Comparison of ENCODE assay signal across 13 cellular contexts in the genomic region with DNA sequence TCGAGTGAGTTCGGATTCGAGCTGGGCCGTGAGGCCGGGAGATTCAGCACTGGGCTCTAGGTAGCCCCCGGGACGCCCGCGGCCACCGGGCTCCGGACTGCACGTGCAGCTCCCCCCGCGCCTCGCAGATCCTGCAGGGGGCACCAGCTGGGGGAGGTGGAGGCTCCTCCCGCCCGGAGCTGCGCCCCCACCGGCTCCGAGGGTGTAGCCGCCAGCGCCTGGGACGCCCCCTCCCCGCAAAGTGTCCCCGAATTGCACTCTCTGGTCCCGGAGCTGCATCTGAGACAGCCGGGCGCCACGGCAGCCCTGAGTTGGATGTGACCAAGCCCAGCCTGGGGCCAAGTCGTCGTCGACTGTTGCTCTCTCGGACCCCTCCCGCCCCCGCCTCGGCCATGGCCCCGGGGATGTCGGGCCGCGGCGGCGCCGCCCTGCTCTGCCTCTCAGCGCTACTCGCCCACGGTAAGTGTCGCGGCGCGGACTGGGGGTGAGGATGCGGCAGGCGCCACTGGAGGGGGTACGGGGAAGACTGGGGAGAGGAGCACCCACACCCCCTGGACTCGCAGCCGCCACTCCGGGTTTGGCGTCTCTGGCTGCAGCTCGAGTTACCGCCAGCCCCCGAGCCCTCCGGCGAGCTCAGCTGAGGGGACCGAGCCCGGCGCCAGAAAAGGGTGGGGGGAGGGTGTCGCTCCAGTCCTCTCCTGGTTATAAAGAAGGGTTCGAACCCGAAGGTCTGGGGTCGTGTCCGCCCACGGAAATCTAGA. TPM values are rescaled to one million over a fixed set of nuclear protein-coding genes. Genes with fewer than 3 reads are reported as not detected.
DNase-seq lines count a peak whose midpoint lies in the region; ATAC-seq and TF ChIP-seq lines count a peak whose summit lies in the region.
"Had no signal": no experiment of that assay in that cellular context is flagged by ENCODE, and none has a peak within 500 bp of the region (broad histone marks: within the 10 kb centered on the region; RNA-seq: fewer than 3 reads in every experiment).

No MANE protein-coding gene starts in this region.

- H4K8ac ChIP-seq in H9 (replicated peaks; ENCODE audit: insufficient read length, low read depth, low read length) = no peak overlapping the region

- no peaks in the 10 kb centered on the region; a peak in 2 of 7 replicates for H3K36me3 Mint-ChIP-seq in H9 (ENCODE audit: insufficient read depth in 1 of 3, low read depth in 3 of 3)

- ATAC-seq in GM21528 (IDR thresholded peaks at IDR 0.05; ENCODE audit: low FRiP score, unreplicated experiment) (no peak), GM21825 (IDR thresholded peaks at IDR 0.05; ENCODE audit: unreplicated experiment) (no peak)
- ATAC-seq: GM12878 had no signal

- H3K9ac ChIP-seq in BLaER1 treated with 17β-estradiol and CSF1 and Interleukin-3, amounts not matched to agents 10 nM and 100 nM = no peak overlapping the region
- H3K9ac ChIP-seq in H9 (ENCODE audit: extremely low read depth, insufficient read length, low read length) = no peak overlapping the region

- peaks cover 29 to 41% of the 10 kb centered on the region in 2 experiments for H3K4me1 Mint-ChIP-seq in H9

- no peaks in the 10 kb centered on the region; a peak in 1 of 22 replicates for H3K9me3 ChIP-seq in BLaER1 treated with 17β-estradiol and CSF1 and Interleukin-3, amounts not matched to agents 10 nM and 100 nM (replicated peaks in 1 of 11)
- H3K9me3 ChIP-seq in H9 (ENCODE audit: control insufficient read depth, low read depth, low read length) = no peaks in the 10 kb centered on the region
- H3K9me3 ChIP-seq in osteoblast (ENCODE audit: low read depth, low read length) = no peaks in the 10 kb centered on the region
- H3K9me3 ChIP-seq: SJSA1, thyroid gland had no signal

- H3T11ph ChIP-seq in H9 (ENCODE audit: low read length) = no peak overlapping the region

- H3K79me2 ChIP-seq in H9 (ENCODE audit: insufficient read depth, low read length) (no peaks in the 10 kb centered on the region), osteoblast (ENCODE audit: insufficient read depth, low read length) (no peaks in the 10 kb centered on the region)

- no peak overlapping the region for H3K56ac ChIP-seq in H9 (ENCODE audit: insufficient read length, low read depth, low read length)

- no peak overlapping the region for H4K5ac ChIP-seq in H9 (ENCODE audit: insufficient read length, low read depth, low read length)

- H2BK5ac ChIP-seq in H9 (ENCODE audit: insufficient read length, low read length) = no peak overlapping the region

- no peak overlapping the region for H4K91ac ChIP-seq in H9 (ENCODE audit: insufficient read length, low read depth, low read length)

- H3K14ac ChIP-seq in H9 (ENCODE audit: insufficient read depth, low read length) = no peak overlapping the region; the same call in 1 of the 2 replicates

- peaks cover 92 to 100% (median 100%) of the 10 kb centered on the region in 11 experiments for H3K27me3 ChIP-seq in BLaER1 treated with 17β-estradiol and CSF1 and Interleukin-3, amounts not matched to agents 10 nM and 100 nM
- H3K27me3 ChIP-seq in H9 (ENCODE audit: insufficient read depth, low read length) = peaks cover 91% of the 10 kb centered on the region
- H3K27me3 ChIP-seq in dorsolateral prefrontal cortex = peaks cover 0 to 19% (median 0%) of the 10 kb centered on the region in 45 donors
- peaks cover 59% of the 10 kb centered on the region for H3K27me3 ChIP-seq in osteoblast (ENCODE audit: insufficient read depth, low read length)

- TF ChIP-seq CTCF in H9 (conservative IDR thresholded peaks at IDR 0.05) (peak; percentile 44), dorsolateral prefrontal cortex (IDR thresholded peaks at IDR 0.05 in 54 of 56, conservative IDR thresholded peaks at IDR 0.05 in 2 of 56; ENCODE audit: low read depth in 1 of 56, partially characterized antibody in 56 of 56) (peak in 2 of 56 donors; percentile 11 to 13), osteoblast (IDR thresholded peaks at IDR 0.05; ENCODE audit: extremely low read depth, low read depth, low read length) (no peak)

- no peaks in the 10 kb centered on the region; a peak in 1 of 5 replicates for H3K9me3 Mint-ChIP-seq in H9

- peaks cover 0 to 83% (median 32%) of the 10 kb centered on the region in 11 experiments; a peak in 16 of 22 replicates for H4K20me1 ChIP-seq in BLaER1 treated with 17β-estradiol and CSF1 and Interleukin-3, amounts not matched to agents 10 nM and 100 nM
- H4K20me1 ChIP-seq in H9 (ENCODE audit: control insufficient read depth, insufficient read depth, insufficient read length) = no peaks in the 10 kb centered on the region
- no peaks in the 10 kb centered on the region for H4K20me1 ChIP-seq in osteoblast (ENCODE audit: insufficient read depth, low read length)

- intact Hi-C loops in dorsolateral prefrontal cortex (cut with DNase I) = loop anchor here (10.0 kb wide), 2 partner anchors 404 to 414 kb away; a partner anchor contains a TSS

- no peak overlapping the region; the same call in 1 of the 2 replicates for H2BK15ac ChIP-seq in H9 (ENCODE audit: low read depth, low read length)

- no peak overlapping the region for H2BK20ac ChIP-seq in H9 (ENCODE audit: low read depth, low read length, poor library complexity, severe bottlenecking)

- H3K27me3 Mint-ChIP-seq in H9 (ENCODE audit: low read depth) = no peaks in the 10 kb centered on the region; the same call in none of the 2 replicates

- H3K27ac ChIP-seq in BLaER1 treated with 17β-estradiol and CSF1 and Interleukin-3, amounts not matched to agents 10 nM and 100 nM = no peak overlapping the region
- H3K27ac ChIP-seq in H9 (ENCODE audit: insufficient read length, low read depth, low read length) (no peak overlapping the region), dorsolateral prefrontal cortex (peak overlapping the region in 48 of 59 donors; percentile 29 to 90 (median 61)), osteoblast (ENCODE audit: low read depth, low read length) (no peak overlapping the region)
- H3K27ac ChIP-seq: brain microvascular endothelial cell, SJSA1, thyroid gland had no signal

- no peak overlapping the region for H2BK120ac ChIP-seq in H9 (ENCODE audit: low read depth, low read length, poor library complexity, severe bottlenecking)

- peak overlapping the region in 9 of 10 experiments; percentile 38 to 73 (median 61); a peak in 14 of 20 replicates for H3K4me3 ChIP-seq in BLaER1 treated with 17β-estradiol and CSF1 and Interleukin-3, amounts not matched to agents 10 nM and 100 nM
- H3K4me3 ChIP-seq in dorsolateral prefrontal cortex (peak overlapping the region; percentile 51 to 89 (median 71)), osteoblast (ENCODE audit: insufficient read depth, low read length) (no peak overlapping the region)
- H3K4me3 ChIP-seq: GM12878, SJSA1 had no signal

- H3K18ac ChIP-seq in H9 (ENCODE audit: insufficient read length, low read depth, low read length) = no peak overlapping the region

- no peak overlapping the region for H3K27ac Mint-ChIP-seq in H9

- DNase-seq in H9 (peak; percentile 57), dorsolateral prefrontal cortex (peak in 2 of 10 donors; percentile 41 to 50), osteoblast (ENCODE audit: insufficient read length, low spot score, missing footprints) (peak; percentile 84), NCI-H1048 (lab: John Stamatoyannopoulos, UW) (no peak), SIG-M5 (lab: John Stamatoyannopoulos, UW) (no peak)
- DNase-seq: brain microvascular endothelial cell had no signal

- no peak overlapping the region for H3K4ac ChIP-seq in H9 (ENCODE audit: low read depth, low read length)

- H2AK5ac ChIP-seq in H9 (ENCODE audit: insufficient read length, low read length) = no peak overlapping the region

- H3K23me2 ChIP-seq in H9 (ENCODE audit: insufficient read length, low read depth, low read length, poor library complexity, severe bottlenecking) = peaks cover 19% of the 10 kb centered on the region

- WGBS in H9 (ENCODE audit: extremely low coverage, insufficient read length, low lambda C conversion rate) = no CpG with 5 or more reads among the region's 71 CpGs

- H2BK12ac ChIP-seq in H9 (ENCODE audit: insufficient read length, low read depth, low read length) = no peak overlapping the region

- peaks cover 17 to 24% (median 21%) of the 10 kb centered on the region in 10 experiments; a peak in 17 of 20 replicates for H3K4me1 ChIP-seq in BLaER1 treated with 17β-estradiol and CSF1 and Interleukin-3, amounts not matched to agents 10 nM and 100 nM
- H3K4me1 ChIP-seq in H9 (ENCODE audit: insufficient read depth, low read length) (peaks cover 5% of the 10 kb centered on the region; the same call in 1 of the 2 replicates), osteoblast (ENCODE audit: insufficient read depth, low read length) (no peaks in the 10 kb centered on the region)

- peak overlapping the region; percentile 46 to 85 for H3K4me3 Mint-ChIP-seq in H9

- H3K4me2 ChIP-seq in BLaER1 treated with 17β-estradiol and CSF1 and Interleukin-3, amounts not matched to agents 10 nM and 100 nM = peak overlapping the region; percentile 79 to 98 (median 96)
- H3K4me2 ChIP-seq in H9 (ENCODE audit: insufficient read depth, insufficient read length, low read length) = peak overlapping the region; percentile 49
- H3K4me2 ChIP-seq in osteoblast (ENCODE audit: insufficient read depth, low read length) = no peak overlapping the region

- H3K36me3 ChIP-seq in BLaER1 treated with 17β-estradiol and CSF1 and Interleukin-3, amounts not matched to agents 10 nM and 100 nM = no peaks in the 10 kb centered on the region
- H3K36me3 ChIP-seq in osteoblast (ENCODE audit: insufficient read depth, low read length) = no peaks in the 10 kb centered on the region
- H3K36me3 ChIP-seq: brain microvascular endothelial cell, SJSA1, thyroid gland had no signal

- H2AFZ ChIP-seq in H9 (ENCODE audit: low read length) (no peak overlapping the region), osteoblast (ENCODE audit: low read length) (no peak overlapping the region)

- H3K79me1 ChIP-seq in H9 (ENCODE audit: insufficient read depth, low read depth, low read length, poor library complexity, severe bottlenecking) = no peaks in the 10 kb centered on the region

- no peak overlapping the region for H3K23ac ChIP-seq in H9 (ENCODE audit: insufficient read length, low read depth, low read length)

RNA-seq across cellular contexts. Expression of a gene that starts 1.5 kb away (rescaled TPM):
- 0.15 and 0.42 TPM in 2 replicates for total RNA-seq in H9 (2021)
- total RNA-seq in dorsolateral prefrontal cortex = 10 to 100 TPM in 79 of 120 experiments, 1 to 10 TPM in 41; 4.4 to 21.1 (median 11.1) TPM
- total RNA-seq in osteoblast = 0.29 TPM in 1 of 2 replicates, not detected in the other
- total RNA-seq: GM12878, myocyte had no signal

Comparison
In these comparisons a context has a peak if more than half of its experiments do, and no peak if none do; other contexts are left out.
1. H3K27ac ChIP-seq: peak in dorsolateral prefrontal cortex (48 of 59); none in BLaER1 treated with 17β-estradiol and CSF1 and Interleukin-3, amounts not matched to agents 10 nM and 100 nM (0 of 11), H9 (single experiment) and osteoblast (single experiment).
2. DNase-seq: peak in H9 (single experiment) and osteoblast (single experiment); none in NCI-H1048 (single experiment) and SIG-M5 (single experiment).